14 cellular contexts compared by ENCODE assay signal in genomic region chr11:11178671-11179070, GRCh38.
DNase-seq lines count a peak whose midpoint lies in the region; TF ChIP-seq lines count a peak whose summit lies in the region.
"Had no signal": no experiment of that assay in that cellular context is flagged by ENCODE, and none has a peak within 500 bp of the region (broad histone marks: within the 10 kb centered on the region; RNA-seq: fewer than 3 reads in every experiment).

No MANE protein-coding gene starts in this region.

- no peaks in the 10 kb centered on the region for H4K20me1 ChIP-seq in smooth muscle cell (ENCODE audit: low read depth)

- TF ChIP-seq CTCF in smooth muscle cell (IDR thresholded peaks at IDR 0.05; ENCODE audit: borderline replicate concordance, insufficient read depth, poor library complexity, severe bottlenecking), result no peak
- TF ChIP-seq CTCF in GM13977 (IDR thresholded peaks at IDR 0.05; ENCODE audit: extremely low read depth, insufficient read depth, missing control alignments), result no peak

- H3K36me3 ChIP-seq in SJSA1, result no peaks in the 10 kb centered on the region
- no peaks in the 10 kb centered on the region for H3K36me3 ChIP-seq in smooth muscle cell (ENCODE audit: low read depth)
- H3K36me3 ChIP-seq: adrenal gland, MG63 had no signal

- peaks cover 9% of the 10 kb centered on the region for H3F3A ChIP-seq in smooth muscle cell (ENCODE audit: low read depth)

- H3K4me3 ChIP-seq in SJSA1 (no peak overlapping the region), smooth muscle cell (no peak overlapping the region)
- H3K4me3 ChIP-seq: adrenal gland, MG63 had no signal

- no peaks in the 10 kb centered on the region for H3K79me2 ChIP-seq in smooth muscle cell (ENCODE audit: low read depth)

- DNase-seq in GM03348 (ENCODE audit: low spot score), result peak; percentile 17
- DNase-seq in SJSA1 (ENCODE audit: low read depth in 1 of 2, low spot score in 2 of 2), result peak; percentile 69 to 75
- DNase-seq in kidney tubule cell (ENCODE audit: low spot score), result peak; percentile 90
- no peak for DNase-seq in smooth muscle cell (lab: John Stamatoyannopoulos, UW; ENCODE audit: unreplicated experiment)
- no peak for DNase-seq in activated CD4-positive, CD25-positive, alpha-beta regulatory T cell treated with anti-CD3 and anti-CD28 coated beads, Interleukin-2, amount 50 U/mL, for 72 hours
- DNase-seq in GM13977 (ENCODE audit: low spot score), result no peak
- no peak for DNase-seq in HPDE6-E6E7 (ENCODE audit: extremely low spot score)
- DNase-seq in UCSD-AML1 (lab: John Stamatoyannopoulos, UW; ENCODE audit: unreplicated experiment), result no peak
- DNase-seq: DMS 273 treated with DMSO at 0.1 percent for 48 hours; NCI-H187 treated with DMSO at 0.1 percent for 48 hours; NCI-H524 treated with DMSO at 0.1 percent for 48 hours; stimulated activated CD4-positive, alpha-beta T cell treated with anti-CD3 and anti-CD28 coated beads, Interleukin-15, amount 100 ng/mL, for 24 hours had no signal

- peak overlapping the region; percentile 54 for H3K4me2 ChIP-seq in smooth muscle cell

- H3K27ac ChIP-seq in SJSA1 (peak overlapping the region; percentile 99), smooth muscle cell (ENCODE audit: low read depth) (peak overlapping the region; percentile 93)
- H3K27ac ChIP-seq: adrenal gland had no signal

- H3K4me1 ChIP-seq in SJSA1 (replicated peaks) (peaks cover 29% of the 10 kb centered on the region), smooth muscle cell (ENCODE audit: low read depth) (peaks cover 11% of the 10 kb centered on the region)
- H3K4me1 ChIP-seq: adrenal gland had no signal

- H3K9me3 ChIP-seq in SJSA1 (replicated peaks) (no peaks in the 10 kb centered on the region), smooth muscle cell (replicated peaks; ENCODE audit: low read depth) (no peaks in the 10 kb centered on the region)
- H3K9me3 ChIP-seq: adrenal gland, MG63 had no signal

- peak overlapping the region; percentile 79 for H3K9ac ChIP-seq in smooth muscle cell (ENCODE audit: low read depth)

- in situ Hi-C loops in GM13977 (cut with MboI; ENCODE audit: low pct_unique_long_range_greater_than_20kb, low sequenced_read_pairs, unreplicated experiment), result no loop called here

- H2AFZ ChIP-seq in smooth muscle cell (ENCODE audit: low read depth), result no peak overlapping the region

- H3K27me3 ChIP-seq in SJSA1 (replicated peaks) (no peaks in the 10 kb centered on the region), smooth muscle cell (ENCODE audit: low read depth) (no peaks in the 10 kb centered on the region)
- H3K27me3 ChIP-seq: adrenal gland, MG63 had no signal

- WGBS in smooth muscle cell (ENCODE audit: low lambda C conversion rate), result 77% methylated on average over 2 of the region's 2 CpGs

Comparison
In these comparisons a context has a peak if more than half of its experiments do, and no peak if none do; other contexts are left out.
1. DNase-seq: peak in GM03348 (single experiment), SJSA1 (2 of 2) and kidney tubule cell (single experiment); none in smooth muscle cell (single experiment), activated CD4-positive, CD25-positive, alpha-beta regulatory T cell treated with anti-CD3 and anti-CD28 coated beads, Interleukin-2, amount 50 U/mL, for 72 hours (single experiment), GM13977 (single experiment), HPDE6-E6E7 (single experiment) and UCSD-AML1 (single experiment).